27 cellular contexts compared by ENCODE assay signal in genomic region chr7:8579661-8580060, GRCh38.
"Had no signal": no experiment of that assay in that cellular context is flagged by ENCODE, and none has a peak within 500 bp of the region (broad histone marks: within the 10 kb centered on the region; RNA-seq: fewer than 3 reads in every experiment).

No MANE protein-coding gene starts in this region.

- H3K4me3 Mint-ChIP-seq: mesothelial cell of epicardium; naive B cell; natural killer cell; nephron progenitor cell; neural progenitor cell; stimulated activated memory B cell treated with anti-CD40 and anti-IgM and Interleukin-4, amounts not matched to agents 10 μg/mL and 1 μg/mL and 100 μg/mL, for 72 hours; stimulated activated naive CD8-positive, alpha-beta T cell treated with anti-CD3 and anti-CD28 coated beads, Interleukin-15, amount 100 ng/mL, for 72 hours; type B pancreatic cell had no signal

- H3K4me2 ChIP-seq: neural progenitor cell, smooth muscle cell had no signal

- ATAC-seq: natural killer cell; right lobe of liver; stimulated activated memory B cell treated with anti-CD40 and anti-IgM and Interleukin-4, amounts not matched to agents 10 μg/mL and 1 μg/mL and 100 μg/mL, for 72 hours; stimulated activated naive CD8-positive, alpha-beta T cell treated with anti-CD3 and anti-CD28 coated beads, Interleukin-15, amount 100 ng/mL, for 72 hours had no signal

- H3K27me3 ChIP-seq: neural progenitor cell, neutrophil, right atrium auricular region, right lobe of liver, tibial nerve, uterus had no signal

- H3K36me3 Mint-ChIP-seq: mesothelial cell of epicardium; naive B cell; natural killer cell; neural progenitor cell; stimulated activated memory B cell treated with anti-CD40 and anti-IgM and Interleukin-4, amounts not matched to agents 10 μg/mL and 1 μg/mL and 100 μg/mL, for 72 hours; type B pancreatic cell had no signal

- H3K4me3 ChIP-seq: left ventricle myocardium inferior, lung, neural progenitor cell, right atrium auricular region, right lobe of liver, smooth muscle cell, tibial nerve, uterus had no signal

- H3K9me3 Mint-ChIP-seq: mesothelial cell of epicardium; nephron progenitor cell; neural progenitor cell; stimulated activated memory B cell treated with anti-CD40 and anti-IgM and Interleukin-4, amounts not matched to agents 10 μg/mL and 1 μg/mL and 100 μg/mL, for 72 hours; stimulated activated naive CD8-positive, alpha-beta T cell treated with anti-CD3 and anti-CD28 coated beads, Interleukin-15, amount 100 ng/mL, for 72 hours; type B pancreatic cell had no signal

- H3K4me1 Mint-ChIP-seq: mesothelial cell of epicardium; naive B cell; natural killer cell; nephron progenitor cell; stimulated activated memory B cell treated with anti-CD40 and anti-IgM and Interleukin-4, amounts not matched to agents 10 μg/mL and 1 μg/mL and 100 μg/mL, for 72 hours; stimulated activated naive CD8-positive, alpha-beta T cell treated with anti-CD3 and anti-CD28 coated beads, Interleukin-15, amount 100 ng/mL, for 72 hours had no signal

- H3K4me1 ChIP-seq: left ventricle myocardium inferior, parathyroid adenoma, right atrium auricular region, right lobe of liver, tibial nerve, uterus had no signal

- H2AFZ ChIP-seq: parathyroid adenoma had no signal

- H3K79me2 ChIP-seq: parathyroid adenoma had no signal

- H3K27ac Mint-ChIP-seq: mesothelial cell of epicardium; naive B cell; natural killer cell; nephron progenitor cell; neural progenitor cell; stimulated activated memory B cell treated with anti-CD40 and anti-IgM and Interleukin-4, amounts not matched to agents 10 μg/mL and 1 μg/mL and 100 μg/mL, for 72 hours; stimulated activated naive CD8-positive, alpha-beta T cell treated with anti-CD3 and anti-CD28 coated beads, Interleukin-15, amount 100 ng/mL, for 72 hours; type B pancreatic cell had no signal

- H3K36me3 ChIP-seq: left ventricle myocardium inferior, neural progenitor cell, neutrophil, right atrium auricular region, right lobe of liver, tibial nerve, uterus had no signal

- H3K9me3 ChIP-seq: left ventricle myocardium inferior, neutrophil, right atrium auricular region, right lobe of liver, tibial nerve, uterus had no signal

- DNase-seq: islet precursor cell; left ventricle myocardium inferior; mesendoderm; naive B cell; natural killer cell; nephron progenitor cell; occipital lobe; right lobe of liver; stimulated activated CD4-positive, alpha-beta T cell treated with anti-CD3 and anti-CD28 coated beads, Interleukin-1b, Interleukin-23, amount 100 ng/mL, for 48 hours; stimulated activated CD4-positive, alpha-beta T cell treated with anti-CD3 and anti-CD28 coated beads, Interleukin-2, amount 100 ng/mL, for 48 hours; stimulated activated CD4-positive, alpha-beta T cell treated with anti-CD3 and anti-CD28 coated beads, Interleukin-4, amount 100 ng/mL, for 4 hours; stimulated activated CD8-positive, alpha-beta memory T cell treated with anti-CD3 and anti-CD28 coated beads, Interleukin-4, amount 100 ng/mL, for 48 hours; stimulated activated naive CD4-positive, alpha-beta T cell treated with Interleukin-2 at 50 U/mL for 16 hours; stimulated activated naive CD8-positive, alpha-beta T cell treated with anti-CD3 and anti-CD28 coated beads, Interleukin-15, amount 100 ng/mL, for 72 hours; substantia nigra; uterus had no signal

- H3K27me3 Mint-ChIP-seq: naive B cell; progenitor cell of endocrine pancreas; stimulated activated memory B cell treated with anti-CD40 and anti-IgM and Interleukin-4, amounts not matched to agents 10 μg/mL and 1 μg/mL and 100 μg/mL, for 72 hours; stimulated activated naive CD8-positive, alpha-beta T cell treated with anti-CD3 and anti-CD28 coated beads, Interleukin-15, amount 100 ng/mL, for 72 hours had no signal

- H3K27ac ChIP-seq: left ventricle myocardium inferior, neural progenitor cell, neutrophil, parathyroid adenoma, right atrium auricular region, right lobe of liver, tibial nerve, uterus had no signal

- H3K9ac ChIP-seq: neural progenitor cell, parathyroid adenoma had no signal
